2 cellular contexts compared by ENCODE assay signal in genomic region chr5:54534306-54534705, GRCh38.
TF ChIP-seq lines count a peak whose summit lies in the region.

No MANE protein-coding gene starts in this region.

TF ChIP-seq in liver, 16 proteins besides CTCF, POLR2A, EP300 and RAD21 (continued from another document):
- TF ChIP-seq, protein P1, sequence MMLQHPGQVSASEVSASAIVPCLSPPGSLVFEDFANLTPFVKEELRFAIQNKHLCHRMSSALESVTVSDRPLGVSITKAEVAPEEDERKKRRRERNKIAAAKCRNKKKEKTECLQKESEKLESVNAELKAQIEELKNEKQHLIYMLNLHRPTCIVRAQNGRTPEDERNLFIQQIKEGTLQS (IDR thresholded peaks at IDR 0.05): no peak
- no peak for TF ChIP-seq HNF4A (conservative IDR thresholded peaks at IDR 0.05)
- no peak for TF ChIP-seq GABPA (IDR thresholded peaks at IDR 0.05 in 1 of 2, conservative IDR thresholded peaks at IDR 0.05 in 1 of 2)
- TF ChIP-seq FOXA2 (IDR thresholded peaks at IDR 0.05): no peak
- no peak for TF ChIP-seq NR2F2 (IDR thresholded peaks at IDR 0.05)
- TF ChIP-seq MAX (IDR thresholded peaks at IDR 0.05): no peak

TF ChIP-seq in HepG2, 621 proteins besides CTCF, POLR2A, EP300 and RAD21 (continued from another document):
- TF ChIP-seq JDP2 (CRISPR knock-in tag; IDR thresholded peaks at IDR 0.05; ENCODE audit: borderline replicate concordance): no peak
- TF ChIP-seq ZFYVE20 (CRISPR knock-in tag; IDR thresholded peaks at IDR 0.05; ENCODE audit: borderline replicate concordance, low read depth): no peak
- TF ChIP-seq, protein P2, sequence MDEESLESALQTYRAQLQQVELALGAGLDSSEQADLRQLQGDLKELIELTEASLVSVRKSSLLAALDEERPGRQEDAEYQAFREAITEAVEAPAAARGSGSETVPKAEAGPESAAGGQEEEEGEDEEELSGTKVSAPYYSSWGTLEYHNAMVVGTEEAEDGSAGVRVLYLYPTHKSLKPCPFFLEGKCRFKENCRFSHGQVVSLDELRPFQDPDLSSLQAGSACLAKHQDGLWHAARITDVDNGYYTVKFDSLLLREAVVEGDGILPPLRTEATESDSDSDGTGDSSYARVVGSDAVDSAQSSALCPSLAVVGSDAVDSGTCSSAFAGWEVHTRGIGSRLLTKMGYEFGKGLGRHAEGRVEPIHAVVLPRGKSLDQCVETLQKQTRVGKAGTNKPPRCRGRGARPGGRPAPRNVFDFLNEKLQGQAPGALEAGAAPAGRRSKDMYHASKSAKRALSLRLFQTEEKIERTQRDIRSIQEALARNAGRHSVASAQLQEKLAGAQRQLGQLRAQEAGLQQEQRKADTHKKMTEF (CRISPR knock-in tag; IDR thresholded peaks at IDR 0.05): no peak
- TF ChIP-seq HIVEP1 (CRISPR knock-in tag; IDR thresholded peaks at IDR 0.05): no peak
- TF ChIP-seq ZC3H13 (CRISPR knock-in tag; IDR thresholded peaks at IDR 0.05): no peak
TF ChIP-seq in HepG2: peak in this region for 0.
